In the genomic region with DNA sequence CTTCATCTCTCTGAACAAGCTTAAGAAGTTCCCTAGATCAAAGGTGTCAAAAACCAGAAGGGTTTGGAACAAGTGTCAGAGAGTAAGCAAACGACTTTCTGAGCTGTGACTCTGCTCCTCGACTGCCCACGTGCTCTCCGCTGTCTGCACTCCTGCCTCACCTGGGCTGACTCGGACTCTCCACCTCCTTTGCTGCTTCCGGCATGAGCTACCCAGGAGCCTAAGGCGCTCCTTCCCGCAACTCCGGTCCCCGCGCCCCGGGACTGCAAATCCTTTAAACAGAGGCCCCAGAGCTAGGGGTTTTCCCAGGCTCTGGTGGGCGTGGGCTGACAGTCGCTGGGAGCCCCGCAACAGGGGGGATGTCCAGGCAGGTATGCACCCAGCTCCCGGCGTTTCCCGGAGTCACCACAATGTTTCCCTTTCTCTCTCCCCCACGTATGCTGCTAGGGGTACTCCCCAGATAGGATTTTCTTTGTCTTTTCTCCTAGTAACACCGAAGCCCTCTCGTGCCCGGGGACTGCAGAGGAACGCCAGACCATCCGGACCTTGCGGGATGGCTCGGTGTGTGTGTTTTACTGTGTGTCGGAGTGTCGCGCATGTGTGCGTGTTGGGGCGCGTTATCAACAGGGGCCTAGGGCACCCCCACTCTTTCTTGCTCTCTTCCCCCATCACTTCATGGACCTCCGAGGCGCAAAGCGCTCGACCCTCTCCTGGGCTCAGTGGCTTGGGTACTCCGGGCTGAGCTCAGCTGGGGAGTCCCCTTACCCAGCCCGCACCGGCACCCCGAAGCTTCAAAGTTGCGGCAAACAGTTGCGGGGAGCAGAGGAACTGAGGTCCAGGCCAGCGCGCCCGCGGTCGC, we compare ENCODE assay signal across 9 cellular contexts. TPM values are rescaled to one million over a fixed set of nuclear protein-coding genes. Genes with fewer than 3 reads are reported as not detected.
A peak's percentile ranks its signal among the peaks of the same experiment; 100 is the strongest.
DNase-seq lines count a peak whose midpoint lies in the region; ATAC-seq and TF ChIP-seq lines count a peak whose summit lies in the region.
"Had no signal": no experiment of that assay in that cellular context is flagged by ENCODE, and none has a peak within 500 bp of the region (broad histone marks: within the 10 kb centered on the region; RNA-seq: fewer than 3 reads in every experiment).

No MANE protein-coding gene starts in this region.

- CTCF ChIA-PET in GM10248 (lab: Yijun Ruan, JAX): no interaction called here

- no peaks in the 10 kb centered on the region for H3K4me1 ChIP-seq in psoas muscle

- H3K36me3 Mint-ChIP-seq in glutamatergic neuron (ENCODE audit: unreplicated experiment): peaks cover 6% of the 10 kb centered on the region

- H3K27me3 ChIP-seq in psoas muscle (ENCODE audit: insufficient read depth in 3 of 3, low read length in 2 of 3): peaks cover 0 to 38% (median 11%) of the 10 kb centered on the region in 3 donors

- 1 to 2% (median 1%) methylated on average over 45 to 47 of the region's 47 CpGs for WGBS in psoas muscle, 3 donors

- POLR2A ChIA-PET in GM10248 (lab: Yijun Ruan, JAX): no interaction called here

- peak overlapping the region; percentile 53 for H3K4me3 ChIP-seq in psoas muscle

- H3K4me3 Mint-ChIP-seq in glutamatergic neuron (ENCODE audit: unreplicated experiment): peak overlapping the region; percentile 90

- H3K4me1 Mint-ChIP-seq in glutamatergic neuron (ENCODE audit: low read depth, unreplicated experiment): peaks cover 24% of the 10 kb centered on the region

- DNase-seq in GM10248 (ENCODE audit: extremely low spot score): peak; percentile 13
- peak; percentile 79 for DNase-seq in NCI-H2171 treated with DMSO at 0.1 percent for 48 hours (lab: John Stamatoyannopoulos, UW)
- DNase-seq in glutamatergic neuron: peak; percentile 49
- DNase-seq in psoas muscle: no peak
- no peak for DNase-seq in 8988T
- no peak for DNase-seq in mesenteric fat pad (ENCODE audit: low spot score)
- DNase-seq in NCI-H1048 (lab: John Stamatoyannopoulos, UW): no peak
- DNase-seq: activated CD4-positive, alpha-beta T cell treated with anti-CD3 and anti-CD28 coated beads, Interleukin-2, amount 50 U/mL, for 1 hour had no signal

- H3K27ac ChIP-seq in psoas muscle: no peak overlapping the region

- intact Hi-C loops in psoas muscle (cut with DNase I): no loop called here

- H3K27ac Mint-ChIP-seq in glutamatergic neuron (ENCODE audit: unreplicated experiment): peak overlapping the region; percentile 70

- H3K27me3 Mint-ChIP-seq in glutamatergic neuron (ENCODE audit: unreplicated experiment): peaks cover 15% of the 10 kb centered on the region

- ATAC-seq in psoas muscle (no peak), GM21717 (IDR thresholded peaks at IDR 0.05; ENCODE audit: unreplicated experiment) (no peak)

- no peaks in the 10 kb centered on the region for H3K9me3 ChIP-seq in psoas muscle

- H3K9me3 Mint-ChIP-seq in glutamatergic neuron (ENCODE audit: unreplicated experiment): peaks cover 18% of the 10 kb centered on the region

- TF ChIP-seq CTCF in GM10248 (IDR thresholded peaks at IDR 0.05; ENCODE audit: control extremely low read depth, extremely low read depth, low read depth, missing control alignments): no peak
- no peak for TF ChIP-seq CTCF in glutamatergic neuron (IDR thresholded peaks at IDR 0.05; ENCODE audit: partially characterized antibody, unreplicated experiment)
- TF ChIP-seq CTCF in psoas muscle (IDR thresholded peaks at IDR 0.05): no peak

- H3K36me3 ChIP-seq in psoas muscle (ENCODE audit: insufficient read depth in 1 of 2, low read depth in 1 of 2): no peaks in the 10 kb centered on the region

RNA-seq across cellular contexts. Expression of a gene that starts 0.7 kb away (rescaled TPM):
- 182 TPM for total RNA-seq in glutamatergic neuron (ENCODE audit: unreplicated experiment)
- total RNA-seq in psoas muscle: under 1 TPM; 0.06 to 0.67 (median 0.24) TPM
- under 1 TPM in 2 of 3 donors, not detected in 1; 0.03 to 0.05 TPM for polyA plus RNA-seq in psoas muscle
- 1.4 TPM for total RNA-seq in mesenteric fat pad

Comparison
In these comparisons a context has a peak if more than half of its experiments do, and no peak if none do; other contexts are left out.
1. DNase-seq: peak in GM10248 (single experiment), NCI-H2171 treated with DMSO at 0.1 percent for 48 hours (single experiment) and glutamatergic neuron (single experiment); none in psoas muscle (0 of 2), 8988T (single experiment), mesenteric fat pad (single experiment) and NCI-H1048 (single experiment).
2. RNA of a gene that starts 0.7 kb away (total RNA-seq): 182 TPM in glutamatergic neuron (single experiment); 1.4 TPM in mesenteric fat pad (single experiment) and 0.06 to 0.67 TPM in psoas muscle; every median in the first group is over 10 times any median in the second.